1 cellular context compared by ENCODE assay signal in genomic region chr12:119876761-119877638, GRCh38.
A peak's percentile ranks its signal among the peaks of the same experiment; 100 is the strongest.
TF ChIP-seq lines count a peak whose summit lies in the region.

TSS of gene CIT (minus strand) at chr12:119877320. CDS start at chr12:119876168, 1,152 bp downstream.

TF ChIP-seq in GM12878, 131 proteins besides CTCF, POLR2A, EP300 and RAD21 (continued from another document):
- TF ChIP-seq CUX1 (IDR thresholded peaks at IDR 0.05; ENCODE audit: insufficient replicate concordance, low read depth, low read length), result no peak
- TF ChIP-seq NFXL1 (IDR thresholded peaks at IDR 0.05; ENCODE audit: borderline replicate concordance), result no peak
- peak; percentile 94 for TF ChIP-seq SIN3A (IDR thresholded peaks at IDR 0.05; ENCODE audit: low read depth, low read length)
- peak; percentile 55; the same call in 1 of the 2 replicates for TF ChIP-seq LARP7 (IDR thresholded peaks at IDR 0.05)
- TF ChIP-seq USF2 (IDR thresholded peaks at IDR 0.05; ENCODE audit: borderline replicate concordance, low read depth, low read length), result no peak
- TF ChIP-seq CEBPZ (IDR thresholded peaks at IDR 0.05; ENCODE audit: low read depth, low read length), result peak; percentile 50; the same call in 1 of the 2 replicates
- no peak for TF ChIP-seq TCF7 (IDR thresholded peaks at IDR 0.05; ENCODE audit: borderline replicate concordance)
- TF ChIP-seq RELB (IDR thresholded peaks at IDR 0.05; ENCODE audit: low read depth), result 0 out of 2 replicates have a peak, but pooled peaks have one; percentile 32
- TF ChIP-seq KDM1A (IDR thresholded peaks at IDR 0.05; ENCODE audit: borderline replicate concordance), result no peak
- TF ChIP-seq GATAD2B (conservative IDR thresholded peaks at IDR 0.05; ENCODE audit: low read depth), result peak; percentile 65; the same call in 1 of the 2 replicates
- peak; percentile 92 for TF ChIP-seq SP1 (IDR thresholded peaks at IDR 0.05; ENCODE audit: low read depth, low read length)
- TF ChIP-seq CREB1 (IDR thresholded peaks at IDR 0.05; ENCODE audit: low read depth), result peak; percentile 85
- peak; percentile 48; the same call in 1 of the 2 replicates for TF ChIP-seq SPI1 (IDR thresholded peaks at IDR 0.05; ENCODE audit: borderline replicate concordance, insufficient read depth, low read depth, low read length)
- 0 out of 4 replicates have a peak, but pooled peaks of 1 of the 2 experiments have one; percentile 38 for TF ChIP-seq SRF (IDR thresholded peaks at IDR 0.05; ENCODE audit: low read depth in 2 of 2, low read length in 2 of 2)
- TF ChIP-seq MLLT1 (IDR thresholded peaks at IDR 0.05), result no peak
- TF ChIP-seq IKZF1 (conservative IDR thresholded peaks at IDR 0.05), result peak; percentile 65
- peak; percentile 65 for TF ChIP-seq IRF3 (IDR thresholded peaks at IDR 0.05)
- peak; percentile 44 to 53; a peak in 1 of 4 replicates for TF ChIP-seq IKZF2 (IDR thresholded peaks at IDR 0.05)
- TF ChIP-seq ZNF217 (IDR thresholded peaks at IDR 0.05), result no peak
- TF ChIP-seq PKNOX1 (IDR thresholded peaks at IDR 0.05), result peak; percentile 99
- TF ChIP-seq FOS (IDR thresholded peaks at IDR 0.05; ENCODE audit: borderline replicate concordance, extremely low read depth, insufficient read length), result peak; percentile 13
- no peak for TF ChIP-seq HDAC2 (IDR thresholded peaks at IDR 0.05)
- TF ChIP-seq MAX (IDR thresholded peaks at IDR 0.05; ENCODE audit: low read depth, low read length), result 0 out of 2 replicates have a peak, but pooled peaks have one; percentile 27
- TF ChIP-seq DPF2 (IDR thresholded peaks at IDR 0.05), result peak; percentile 93
- no peak for TF ChIP-seq PML (IDR thresholded peaks at IDR 0.05; ENCODE audit: low read length)
- TF ChIP-seq EED (IDR thresholded peaks at IDR 0.05; ENCODE audit: low read depth), result 0 out of 2 replicates have a peak, but pooled peaks have one; percentile 13
- 0 out of 2 replicates have a peak, but pooled peaks have one; percentile 65 for TF ChIP-seq MXI1 (IDR thresholded peaks at IDR 0.05; ENCODE audit: low read depth, low read length)
- TF ChIP-seq POU2F2 (IDR thresholded peaks at IDR 0.05; ENCODE audit: borderline replicate concordance, low read depth, low read length), result peak; percentile 42; the same call in 1 of the 3 replicates
- TF ChIP-seq RUNX3 (IDR thresholded peaks at IDR 0.05; ENCODE audit: low read length), result peak; percentile 23; the same call in 1 of the 2 replicates
- TF ChIP-seq PBX3 (IDR thresholded peaks at IDR 0.05; ENCODE audit: insufficient replicate concordance, low read depth, low read length), result peak; percentile 97
